In the genomic region with DNA sequence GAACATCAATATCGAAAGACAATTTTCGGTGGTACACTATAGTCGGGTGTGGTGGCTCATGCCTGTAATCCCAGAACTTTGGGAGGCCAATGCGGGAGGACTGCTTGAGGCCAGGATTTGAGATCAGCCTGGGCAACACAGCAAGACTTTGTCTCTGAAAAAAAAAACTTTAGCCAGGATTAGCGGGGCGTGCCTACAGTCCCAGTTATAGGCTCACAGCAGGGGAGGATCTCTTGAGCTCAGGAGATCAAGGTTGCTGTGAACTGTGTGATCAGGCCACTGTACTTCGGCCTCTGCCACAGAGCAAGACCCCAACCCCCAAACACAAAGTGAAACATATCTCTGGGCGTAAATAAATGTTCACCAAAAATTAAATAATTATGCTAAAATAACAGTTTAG, we compare ENCODE assay signal across 1 cellular context.
TF ChIP-seq lines count a peak whose summit lies in the region.

No MANE protein-coding gene starts in this region.

TF ChIP-seq in GM23338, 12 proteins besides CTCF, POLR2A, EP300 and RAD21 (continued from another document):
- TF ChIP-seq, protein P1, sequence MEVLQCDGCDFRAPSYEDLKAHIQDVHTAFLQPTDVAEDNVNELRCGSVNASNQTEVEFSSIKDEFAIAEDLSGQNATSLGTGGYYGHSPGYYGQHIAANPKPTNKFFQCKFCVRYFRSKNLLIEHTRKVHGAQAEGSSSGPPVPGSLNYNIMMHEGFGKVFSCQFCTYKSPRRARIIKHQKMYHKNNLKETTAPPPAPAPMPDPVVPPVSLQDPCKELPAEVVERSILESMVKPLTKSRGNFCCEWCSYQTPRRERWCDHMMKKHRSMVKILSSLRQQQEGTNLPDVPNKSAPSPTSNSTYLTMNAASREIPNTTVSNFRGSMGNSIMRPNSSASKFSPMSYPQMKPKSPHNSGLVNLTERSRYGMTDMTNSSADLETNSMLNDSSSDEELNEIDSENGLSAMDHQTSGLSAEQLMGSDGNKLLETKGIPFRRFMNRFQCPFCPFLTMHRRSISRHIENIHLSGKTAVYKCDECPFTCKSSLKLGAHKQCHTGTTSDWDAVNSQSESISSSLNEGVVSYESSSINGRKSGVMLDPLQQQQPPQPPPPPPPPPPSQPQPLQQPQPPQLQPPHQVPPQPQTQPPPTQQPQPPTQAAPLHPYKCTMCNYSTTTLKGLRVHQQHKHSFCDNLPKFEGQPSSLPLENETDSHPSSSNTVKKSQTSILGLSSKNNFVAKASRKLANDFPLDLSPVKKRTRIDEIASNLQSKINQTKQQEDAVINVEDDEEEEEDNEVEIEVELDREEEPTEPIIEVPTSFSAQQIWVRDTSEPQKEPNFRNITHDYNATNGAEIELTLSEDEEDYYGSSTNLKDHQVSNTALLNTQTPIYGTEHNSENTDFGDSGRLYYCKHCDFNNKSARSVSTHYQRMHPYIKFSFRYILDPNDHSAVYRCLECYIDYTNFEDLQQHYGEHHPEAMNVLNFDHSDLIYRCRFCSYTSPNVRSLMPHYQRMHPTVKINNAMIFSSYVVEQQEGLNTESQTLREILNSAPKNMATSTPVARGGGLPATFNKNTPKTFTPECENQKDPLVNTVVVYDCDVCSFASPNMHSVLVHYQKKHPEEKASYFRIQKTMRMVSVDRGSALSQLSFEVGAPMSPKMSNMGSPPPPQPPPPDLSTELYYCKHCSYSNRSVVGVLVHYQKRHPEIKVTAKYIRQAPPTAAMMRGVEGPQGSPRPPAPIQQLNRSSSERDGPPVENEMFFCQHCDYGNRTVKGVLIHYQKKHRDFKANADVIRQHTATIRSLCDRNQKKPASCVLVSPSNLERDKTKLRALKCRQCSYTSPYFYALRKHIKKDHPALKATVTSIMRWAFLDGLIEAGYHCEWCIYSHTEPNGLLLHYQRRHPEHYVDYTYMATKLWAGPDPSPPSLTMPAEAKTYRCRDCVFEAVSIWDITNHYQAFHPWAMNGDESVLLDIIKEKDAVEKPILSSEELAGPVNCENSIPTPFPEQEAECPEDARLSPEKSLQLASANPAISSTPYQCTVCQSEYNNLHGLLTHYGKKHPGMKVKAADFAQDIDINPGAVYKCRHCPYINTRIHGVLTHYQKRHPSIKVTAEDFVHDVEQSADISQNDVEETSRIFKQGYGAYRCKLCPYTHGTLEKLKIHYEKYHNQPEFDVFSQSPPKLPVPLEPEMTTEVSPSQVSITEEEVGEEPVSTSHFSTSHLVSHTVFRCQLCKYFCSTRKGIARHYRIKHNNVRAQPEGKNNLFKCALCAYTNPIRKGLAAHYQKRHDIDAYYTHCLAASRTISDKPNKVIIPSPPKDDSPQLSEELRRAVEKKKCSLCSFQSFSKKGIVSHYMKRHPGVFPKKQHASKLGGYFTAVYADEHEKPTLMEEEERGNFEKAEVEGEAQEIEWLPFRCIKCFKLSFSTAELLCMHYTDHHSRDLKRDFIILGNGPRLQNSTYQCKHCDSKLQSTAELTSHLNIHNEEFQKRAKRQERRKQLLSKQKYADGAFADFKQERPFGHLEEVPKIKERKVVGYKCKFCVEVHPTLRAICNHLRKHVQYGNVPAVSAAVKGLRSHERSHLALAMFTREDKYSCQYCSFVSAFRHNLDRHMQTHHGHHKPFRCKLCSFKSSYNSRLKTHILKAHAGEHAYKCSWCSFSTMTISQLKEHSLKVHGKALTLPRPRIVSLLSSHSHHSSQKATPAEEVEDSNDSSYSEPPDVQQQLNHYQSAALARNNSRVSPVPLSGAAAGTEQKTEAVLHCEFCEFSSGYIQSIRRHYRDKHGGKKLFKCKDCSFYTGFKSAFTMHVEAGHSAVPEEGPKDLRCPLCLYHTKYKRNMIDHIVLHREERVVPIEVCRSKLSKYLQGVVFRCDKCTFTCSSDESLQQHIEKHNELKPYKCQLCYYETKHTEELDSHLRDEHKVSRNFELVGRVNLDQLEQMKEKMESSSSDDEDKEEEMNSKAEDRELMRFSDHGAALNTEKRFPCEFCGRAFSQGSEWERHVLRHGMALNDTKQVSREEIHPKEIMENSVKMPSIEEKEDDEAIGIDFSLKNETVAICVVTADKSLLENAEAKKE (CRISPR knock-in tag; IDR thresholded peaks at IDR 0.05): no peak
- TF ChIP-seq EZH2phosphoT487 (IDR thresholded peaks at IDR 0.05; ENCODE audit: unreplicated experiment) (no peak), JUNB (IDR thresholded peaks at IDR 0.05; ENCODE audit: unreplicated experiment) (no peak), STAT1 (IDR thresholded peaks at IDR 0.05; ENCODE audit: unreplicated experiment) (no peak), ZNF331 (CRISPR knock-in tag; IDR thresholded peaks at IDR 0.05; ENCODE audit: low read depth) (no peak), NANOG (IDR thresholded peaks at IDR 0.05; ENCODE audit: borderline replicate concordance) (no peak), EZH2 (IDR thresholded peaks at IDR 0.05; ENCODE audit: low read depth, unreplicated experiment) (no peak), POLR2AphosphoS5 (IDR thresholded peaks at IDR 0.05; ENCODE audit: low read depth) (no peak), CREB1 (CRISPR knock-in tag; IDR thresholded peaks at IDR 0.05; ENCODE audit: low read depth) (no peak), ZNF114 (CRISPR knock-in tag; IDR thresholded peaks at IDR 0.05) (no peak)
- TF ChIP-seq, protein P2, sequence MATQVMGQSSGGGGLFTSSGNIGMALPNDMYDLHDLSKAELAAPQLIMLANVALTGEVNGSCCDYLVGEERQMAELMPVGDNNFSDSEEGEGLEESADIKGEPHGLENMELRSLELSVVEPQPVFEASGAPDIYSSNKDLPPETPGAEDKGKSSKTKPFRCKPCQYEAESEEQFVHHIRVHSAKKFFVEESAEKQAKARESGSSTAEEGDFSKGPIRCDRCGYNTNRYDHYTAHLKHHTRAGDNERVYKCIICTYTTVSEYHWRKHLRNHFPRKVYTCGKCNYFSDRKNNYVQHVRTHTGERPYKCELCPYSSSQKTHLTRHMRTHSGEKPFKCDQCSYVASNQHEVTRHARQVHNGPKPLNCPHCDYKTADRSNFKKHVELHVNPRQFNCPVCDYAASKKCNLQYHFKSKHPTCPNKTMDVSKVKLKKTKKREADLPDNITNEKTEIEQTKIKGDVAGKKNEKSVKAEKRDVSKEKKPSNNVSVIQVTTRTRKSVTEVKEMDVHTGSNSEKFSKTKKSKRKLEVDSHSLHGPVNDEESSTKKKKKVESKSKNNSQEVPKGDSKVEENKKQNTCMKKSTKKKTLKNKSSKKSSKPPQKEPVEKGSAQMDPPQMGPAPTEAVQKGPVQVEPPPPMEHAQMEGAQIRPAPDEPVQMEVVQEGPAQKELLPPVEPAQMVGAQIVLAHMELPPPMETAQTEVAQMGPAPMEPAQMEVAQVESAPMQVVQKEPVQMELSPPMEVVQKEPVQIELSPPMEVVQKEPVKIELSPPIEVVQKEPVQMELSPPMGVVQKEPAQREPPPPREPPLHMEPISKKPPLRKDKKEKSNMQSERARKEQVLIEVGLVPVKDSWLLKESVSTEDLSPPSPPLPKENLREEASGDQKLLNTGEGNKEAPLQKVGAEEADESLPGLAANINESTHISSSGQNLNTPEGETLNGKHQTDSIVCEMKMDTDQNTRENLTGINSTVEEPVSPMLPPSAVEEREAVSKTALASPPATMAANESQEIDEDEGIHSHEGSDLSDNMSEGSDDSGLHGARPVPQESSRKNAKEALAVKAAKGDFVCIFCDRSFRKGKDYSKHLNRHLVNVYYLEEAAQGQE (IDR thresholded peaks at IDR 0.05; ENCODE audit: unreplicated experiment): no peak
